22 cellular contexts compared by ENCODE assay signal in genomic region chr5:56499877-56500276, GRCh38.
"Had no signal": no experiment of that assay in that cellular context is flagged by ENCODE, and none has a peak within 500 bp of the region (broad histone marks: within the 10 kb centered on the region; RNA-seq: fewer than 3 reads in every experiment).

No MANE protein-coding gene starts in this region.

- H3K4me3 Mint-ChIP-seq: effector memory CD8-positive, alpha-beta T cell; endodermal cell had no signal

- H3K36me3 ChIP-seq: esophagus squamous epithelium, gastrocnemius medialis, heart right ventricle, lower lobe of right lung had no signal

- H3K9me3 Mint-ChIP-seq: effector memory CD8-positive, alpha-beta T cell had no signal

- H3K4me3 ChIP-seq: coronary artery, esophagus squamous epithelium, gastrocnemius medialis, heart right ventricle, lower lobe of right lung had no signal

- ATAC-seq: effector memory CD8-positive, alpha-beta T cell; esophagus mucosa; gastrocnemius medialis; left colon; left lobe of liver; lower lobe of right lung had no signal

- H3K27me3 ChIP-seq: esophagus squamous epithelium, gastrocnemius medialis, heart right ventricle had no signal

- H3K9me3 ChIP-seq: esophagus squamous epithelium, gastrocnemius medialis, lower lobe of right lung had no signal

- H3K4me1 ChIP-seq: esophagus squamous epithelium, gastrocnemius medialis had no signal

- DNase-seq: dermis blood vessel endothelial cell; effector CD8-positive, alpha-beta T cell; effector memory CD8-positive, alpha-beta T cell; endodermal cell; erythroblast; esophagus squamous epithelium; foreskin fibroblast; foreskin melanocyte; gastrocnemius medialis; glutamatergic neuron; head of caudate nucleus; heart right ventricle; hippocampal formation; left colon; left ventricle myocardium superior; lower lobe of right lung; mesenchymal stem cell; midbrain had no signal

- H3K27ac ChIP-seq: coronary artery, epithelial cell of prostate, esophagus squamous epithelium, gastrocnemius medialis, lower lobe of right lung had no signal

- H3K27ac Mint-ChIP-seq: effector memory CD8-positive, alpha-beta T cell; endodermal cell had no signal
